24 cellular contexts compared by ENCODE assay signal in genomic region chr2:6943971-6944370, GRCh38. TPM values are rescaled to one million over a fixed set of nuclear protein-coding genes. Genes with fewer than 3 reads are reported as not detected.
A peak's percentile ranks its signal among the peaks of the same experiment; 100 is the strongest.
DNase-seq lines count a peak whose midpoint lies in the region; ATAC-seq and TF ChIP-seq lines count a peak whose summit lies in the region.
"Had no signal": no experiment of that assay in that cellular context is flagged by ENCODE, and none has a peak within 500 bp of the region (broad histone marks: within the 10 kb centered on the region; RNA-seq: fewer than 3 reads in every experiment).

No MANE protein-coding gene starts in this region.

- H4K20me1 ChIP-seq in BLaER1: no peaks in the 10 kb centered on the region

- peaks cover 51% of the 10 kb centered on the region for H3K36me3 ChIP-seq in BLaER1
- H3K36me3 ChIP-seq in CD4-positive, CD25-positive, alpha-beta regulatory T cell (ENCODE audit: control insufficient read depth, insufficient read depth, low read length): peaks cover 19% of the 10 kb centered on the region
- H3K36me3 ChIP-seq: breast epithelium, thyroid gland had no signal

- H3K4me3 ChIP-seq in BLaER1: no peak overlapping the region
- no peak overlapping the region for H3K4me3 ChIP-seq in CD4-positive, CD25-positive, alpha-beta regulatory T cell (ENCODE audit: low read depth, low read length)
- H3K4me3 ChIP-seq: breast epithelium, smooth muscle cell, thyroid gland had no signal

- no peak for DNase-seq in CD4-positive, CD25-positive, alpha-beta regulatory T cell
- no peak for DNase-seq in neural crest cell (ENCODE audit: low read depth, low spot score)
- DNase-seq in stimulated activated CD4-positive, alpha-beta T cell treated with anti-CD3 and anti-CD28 coated beads, Interleukin-12 subunit alpha, Interleukin-12 subunit beta, amount 100 ng/mL, for 4 hours: no peak
- DNase-seq: activated CD4-positive, alpha-beta memory T cell treated with anti-CD3 and anti-CD28 coated beads for 36 hours; activated naive CD4-positive, alpha-beta T cell; amniotic stem cell; CD8-positive, alpha-beta memory T cell; DMS153; NCI-H1105; NCI-H2081; NCI-H345; NCI-H748 treated with DMSO at 0.1 percent for 48 hours; occipital lobe; stimulated activated CD4-positive, alpha-beta T cell treated with anti-CD3 and anti-CD28 coated beads, Interleukin-4, amount 100 ng/mL, for 1 hour; stimulated activated naive CD4-positive, alpha-beta T cell; thyroid gland; WERI-Rb-1 had no signal

- H3K9me3 Mint-ChIP-seq in CD4-positive, CD25-positive, alpha-beta regulatory T cell: no peaks in the 10 kb centered on the region
- no peaks in the 10 kb centered on the region for H3K9me3 Mint-ChIP-seq in neural crest cell
- H3K9me3 Mint-ChIP-seq: activated CD4-positive, alpha-beta memory T cell treated with anti-CD3 and anti-CD28 coated beads for 36 hours; CD8-positive, alpha-beta memory T cell had no signal

- H3K4me3 Mint-ChIP-seq in CD4-positive, CD25-positive, alpha-beta regulatory T cell: no peak overlapping the region
- peak overlapping the region; percentile 26 for H3K4me3 Mint-ChIP-seq in neural crest cell
- H3K4me3 Mint-ChIP-seq: activated CD4-positive, alpha-beta memory T cell treated with anti-CD3 and anti-CD28 coated beads for 36 hours had no signal

- peaks cover 0 to 52% (median 20%) of the 10 kb centered on the region in 4 donors for H3K4me1 Mint-ChIP-seq in CD4-positive, CD25-positive, alpha-beta regulatory T cell
- H3K4me1 Mint-ChIP-seq in neural crest cell: peaks cover 21% of the 10 kb centered on the region

- H3K27ac ChIP-seq in BLaER1 (peak overlapping the region; percentile 61), cingulate gyrus (ENCODE audit: low read depth, low read length) (peak overlapping the region; percentile 58)
- H3K27ac ChIP-seq in CD4-positive, CD25-positive, alpha-beta regulatory T cell (ENCODE audit: insufficient read depth, low read length, poor library complexity, severe bottlenecking): no peak overlapping the region
- H3K27ac ChIP-seq: breast epithelium, thyroid gland, WERI-Rb-1 had no signal

- TF ChIP-seq CTCF in neural crest cell (conservative IDR thresholded peaks at IDR 0.05): no peak

- ATAC-seq in CD4-positive, CD25-positive, alpha-beta regulatory T cell (ENCODE audit: low read depth in 2 of 2): no peak
- no peak for ATAC-seq in HG03139 (IDR thresholded peaks at IDR 0.05; ENCODE audit: unreplicated experiment)
- ATAC-seq in GM18498 (IDR thresholded peaks at IDR 0.05; ENCODE audit: unreplicated experiment): no peak
- no peak for ATAC-seq in SK-N-SH treated with all-trans-retinoic acid at 6 μM for 48 hours

- H3K36me3 Mint-ChIP-seq in CD4-positive, CD25-positive, alpha-beta regulatory T cell: peaks cover 36% of the 10 kb centered on the region
- H3K36me3 Mint-ChIP-seq in neural crest cell (ENCODE audit: low read depth): peaks cover 43% of the 10 kb centered on the region

- H3K9ac ChIP-seq in BLaER1: no peak overlapping the region

- H3K27me3 Mint-ChIP-seq in CD4-positive, CD25-positive, alpha-beta regulatory T cell: peaks cover 11% of the 10 kb centered on the region
- no peaks in the 10 kb centered on the region for H3K27me3 Mint-ChIP-seq in neural crest cell (ENCODE audit: low read depth)
- H3K27me3 Mint-ChIP-seq: activated CD4-positive, alpha-beta memory T cell treated with anti-CD3 and anti-CD28 coated beads for 36 hours; CD8-positive, alpha-beta memory T cell had no signal

- H3K27ac Mint-ChIP-seq in CD4-positive, CD25-positive, alpha-beta regulatory T cell: peak overlapping the region in 2 of 3 donors; percentile 3 to 47
- no peak overlapping the region for H3K27ac Mint-ChIP-seq in neural crest cell (ENCODE audit: unreplicated experiment)
- H3K27ac Mint-ChIP-seq: activated CD4-positive, alpha-beta memory T cell treated with anti-CD3 and anti-CD28 coated beads for 36 hours had no signal

- peak overlapping the region; percentile 75 for H3K4me2 ChIP-seq in BLaER1
- H3K4me2 ChIP-seq: smooth muscle cell had no signal

- no peaks in the 10 kb centered on the region for H3K9me3 ChIP-seq in BLaER1
- H3K9me3 ChIP-seq in CD4-positive, CD25-positive, alpha-beta regulatory T cell (ENCODE audit: control insufficient read depth in 2 of 2, low read length in 2 of 2): no peaks in the 10 kb centered on the region
- H3K9me3 ChIP-seq: breast epithelium, thyroid gland had no signal

- no peaks in the 10 kb centered on the region for H3K27me3 ChIP-seq in BLaER1
- H3K27me3 ChIP-seq in CD4-positive, CD25-positive, alpha-beta regulatory T cell (ENCODE audit: control insufficient read depth, insufficient read depth, low read length): no peaks in the 10 kb centered on the region
- H3K27me3 ChIP-seq: breast epithelium, thyroid gland had no signal

- H3K4me1 ChIP-seq in BLaER1: peaks cover 41% of the 10 kb centered on the region
- H3K4me1 ChIP-seq in CD4-positive, CD25-positive, alpha-beta regulatory T cell (ENCODE audit: control insufficient read depth, insufficient read depth, low read length, poor library complexity, severe bottlenecking): no peaks in the 10 kb centered on the region
- H3K4me1 ChIP-seq: breast epithelium, thyroid gland had no signal

TF ChIP-seq in SK-N-SH treated with all-trans-retinoic acid at 6 μM for 48 hours, 23 proteins besides CTCF, POLR2A, EP300 and RAD21:
- no peak for TF ChIP-seq ARNTL (CRISPR knock-in tag; IDR thresholded peaks at IDR 0.05; ENCODE audit: borderline replicate concordance, low read depth)
- TF ChIP-seq ZNF8 (CRISPR knock-in tag; IDR thresholded peaks at IDR 0.05): no peak
- TF ChIP-seq TOX (CRISPR knock-in tag; IDR thresholded peaks at IDR 0.05; ENCODE audit: borderline replicate concordance): no peak
- TF ChIP-seq ZFP3 (CRISPR knock-in tag; IDR thresholded peaks at IDR 0.05): no peak
- no peak for TF ChIP-seq ZNF70 (CRISPR knock-in tag; IDR thresholded peaks at IDR 0.05)
- TF ChIP-seq CSRNP3 (CRISPR knock-in tag; IDR thresholded peaks at IDR 0.05): no peak
- no peak for TF ChIP-seq ZFP30 (CRISPR knock-in tag; IDR thresholded peaks at IDR 0.05)
- TF ChIP-seq OSR1 (CRISPR knock-in tag; IDR thresholded peaks at IDR 0.05): no peak
- TF ChIP-seq CREB5 (CRISPR knock-in tag; IDR thresholded peaks at IDR 0.05; ENCODE audit: low read depth): no peak
- TF ChIP-seq ISL1 (CRISPR knock-in tag; IDR thresholded peaks at IDR 0.05): no peak
- no peak for TF ChIP-seq POU6F1 (CRISPR knock-in tag; IDR thresholded peaks at IDR 0.05; ENCODE audit: borderline replicate concordance, low read depth)
- TF ChIP-seq ESRRG (CRISPR knock-in tag; IDR thresholded peaks at IDR 0.05): no peak
- TF ChIP-seq ZC3H10 (CRISPR knock-in tag; IDR thresholded peaks at IDR 0.05): no peak
- no peak for TF ChIP-seq PPARA (CRISPR knock-in tag; IDR thresholded peaks at IDR 0.05; ENCODE audit: borderline replicate concordance)
- TF ChIP-seq ZNF565 (CRISPR knock-in tag; conservative IDR thresholded peaks at IDR 0.05; ENCODE audit: low read depth): no peak
- no peak for TF ChIP-seq SNAI2 (CRISPR knock-in tag; IDR thresholded peaks at IDR 0.05)
- no peak for TF ChIP-seq RARB (CRISPR knock-in tag; IDR thresholded peaks at IDR 0.05)
TF ChIP-seq in SK-N-SH treated with all-trans-retinoic acid at 6 μM for 48 hours: peak in this region for 0.

RNA-seq across cellular contexts. Expression of gene RNF144A, which starts 26.8 kb away (rescaled TPM):
- 9.0 TPM for total RNA-seq in CD4-positive, CD25-positive, alpha-beta regulatory T cell
- polyA plus RNA-seq in CD4-positive, CD25-positive, alpha-beta regulatory T cell: 10 to 100 TPM in 1 of 4 donors, 1 to 10 TPM in 3; 4.8 to 11.4 (median 6.8) TPM
- 49.6 and 49.9 TPM in 2 replicates for total RNA-seq in neural crest cell
